In genomic region chr3:25751691-25752090, GRCh38 we compare ENCODE assay signal across 1 cellular context.
TF ChIP-seq lines count a peak whose summit lies in the region.

No MANE protein-coding gene starts in this region.

TF ChIP-seq in HepG2, 621 proteins besides CTCF, POLR2A, EP300 and RAD21:
- TF ChIP-seq, protein P1, sequence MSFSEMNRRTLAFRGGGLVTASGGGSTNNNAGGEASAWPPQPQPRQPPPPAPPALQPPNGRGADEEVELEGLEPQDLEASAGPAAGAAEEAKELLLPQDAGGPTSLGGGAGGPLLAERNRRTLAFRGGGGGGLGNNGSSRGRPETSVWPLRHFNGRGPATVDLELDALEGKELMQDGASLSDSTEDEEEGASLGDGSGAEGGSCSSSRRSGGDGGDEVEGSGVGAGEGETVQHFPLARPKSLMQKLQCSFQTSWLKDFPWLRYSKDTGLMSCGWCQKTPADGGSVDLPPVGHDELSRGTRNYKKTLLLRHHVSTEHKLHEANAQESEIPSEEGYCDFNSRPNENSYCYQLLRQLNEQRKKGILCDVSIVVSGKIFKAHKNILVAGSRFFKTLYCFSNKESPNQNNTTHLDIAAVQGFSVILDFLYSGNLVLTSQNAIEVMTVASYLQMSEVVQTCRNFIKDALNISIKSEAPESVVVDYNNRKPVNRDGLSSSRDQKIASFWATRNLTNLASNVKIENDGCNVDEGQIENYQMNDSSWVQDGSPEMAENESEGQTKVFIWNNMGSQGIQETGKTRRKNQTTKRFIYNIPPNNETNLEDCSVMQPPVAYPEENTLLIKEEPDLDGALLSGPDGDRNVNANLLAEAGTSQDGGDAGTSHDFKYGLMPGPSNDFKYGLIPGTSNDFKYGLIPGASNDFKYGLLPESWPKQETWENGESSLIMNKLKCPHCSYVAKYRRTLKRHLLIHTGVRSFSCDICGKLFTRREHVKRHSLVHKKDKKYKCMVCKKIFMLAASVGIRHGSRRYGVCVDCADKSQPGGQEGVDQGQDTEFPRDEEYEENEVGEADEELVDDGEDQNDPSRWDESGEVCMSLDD (CRISPR knock-in tag; IDR thresholded peaks at IDR 0.05; ENCODE audit: borderline replicate concordance): no peak
- peak; percentile 25 for TF ChIP-seq RBM22 (optimal IDR thresholded peaks at IDR 0.05; ENCODE audit: low read length)
